10 cellular contexts compared by ENCODE assay signal in genomic region chr1:220818421-220819173, GRCh38. TPM values are rescaled to one million over a fixed set of nuclear protein-coding genes. Genes with fewer than 3 reads are reported as not detected.
DNase-seq lines count a peak whose midpoint lies in the region; ATAC-seq, FAIRE-seq and TF ChIP-seq lines count a peak whose summit lies in the region.
"Had no signal": no experiment of that assay in that cellular context is flagged by ENCODE, and none has a peak within 500 bp of the region (broad histone marks: within the 10 kb centered on the region; RNA-seq: fewer than 3 reads in every experiment).

No MANE protein-coding gene starts in this region.

- 83% methylated on average over 14 of the region's 14 CpGs for WGBS in liver
- 98% methylated on average over 14 of the region's 14 CpGs for WGBS in HepG2 (ENCODE audit: low lambda C conversion rate)
- 61 to 63% methylated on average over 13 to 14 of the region's 14 CpGs for WGBS in endodermal cell (ENCODE audit: insufficient coverage in 1 of 2, insufficient read length in 1 of 2), 2 experiments

- no peak overlapping the region for H2AFZ ChIP-seq in HepG2 (ENCODE audit: low read length)

- H3K36me3 Mint-ChIP-seq in endodermal cell (ENCODE audit: low read depth) (peaks cover 64% of the 10 kb centered on the region), T-cell (no peaks in the 10 kb centered on the region)
- H3K36me3 Mint-ChIP-seq: natural killer cell treated with Interleukin-12 subunit alpha and Interleukin-12 subunit beta and Interleukin-15 and Interleukin-18, amount 100 ng/mL, for 72 hours had no signal

- H3K4me1 Mint-ChIP-seq in endodermal cell (no peaks in the 10 kb centered on the region), T-cell (no peaks in the 10 kb centered on the region)

- H4K20me1 ChIP-seq in HepG2 (ENCODE audit: insufficient read depth, low read length), result no peaks in the 10 kb centered on the region

- H3K4me3 Mint-ChIP-seq in endodermal cell (no peak overlapping the region), T-cell (no peak overlapping the region)
- H3K4me3 Mint-ChIP-seq: natural killer cell treated with Interleukin-12 subunit alpha and Interleukin-12 subunit beta and Interleukin-15 and Interleukin-18, amount 100 ng/mL, for 72 hours had no signal

- H3K4me2 ChIP-seq in HepG2 (ENCODE audit: low read depth, low read length), result no peak overlapping the region

- H3K9me3 Mint-ChIP-seq in endodermal cell (peaks cover 3% of the 10 kb centered on the region), T-cell (no peaks in the 10 kb centered on the region)
- H3K9me3 Mint-ChIP-seq: natural killer cell treated with Interleukin-12 subunit alpha and Interleukin-12 subunit beta and Interleukin-15 and Interleukin-18, amount 100 ng/mL, for 72 hours had no signal

- no peak overlapping the region for H3K4me3 ChIP-seq in liver (ENCODE audit: low read depth in 1 of 3, low read length in 3 of 3)
- no peak overlapping the region for H3K4me3 ChIP-seq in HepG2 (replicated peaks in 1 of 3; ENCODE audit: insufficient read depth in 1 of 3, low read depth in 2 of 3, low read length in 3 of 3)
- H3K4me3 ChIP-seq in endodermal cell (ENCODE audit: low read length), result no peak overlapping the region

- TF ChIP-seq POLR2A in HepG2 (IDR thresholded peaks at IDR 0.05; ENCODE audit: insufficient read depth in 1 of 2, low read depth in 2 of 2, low read length in 2 of 2), result no peak

- H3K9me3 ChIP-seq in liver (ENCODE audit: control insufficient read depth in 4 of 4, low read length in 3 of 4) (no peaks in the 10 kb centered on the region), HepG2 (ENCODE audit: low read length) (no peaks in the 10 kb centered on the region), endodermal cell (ENCODE audit: control insufficient read depth, low read length) (no peaks in the 10 kb centered on the region)

- intact Hi-C loops in HepG2 (cut with micrococcal nuclease; ENCODE audit: unreplicated experiment), result no loop called here

- BruUV-seq in HepG2 (replicated peaks; lab: Mats Ljungman, UMichigan), result no TSS peak

- no peaks in the 10 kb centered on the region for H3K27me3 ChIP-seq in liver (ENCODE audit: control insufficient read depth in 4 of 4, insufficient read depth in 4 of 4, low read length in 3 of 4)
- H3K27me3 ChIP-seq in HepG2 (ENCODE audit: control insufficient read depth in 1 of 2, insufficient read depth in 2 of 2, low read length in 2 of 2), result no peaks in the 10 kb centered on the region
- no peaks in the 10 kb centered on the region for H3K27me3 ChIP-seq in endodermal cell (ENCODE audit: control insufficient read depth, insufficient read depth, low read length, poor library complexity, severe bottlenecking)

- TF ChIP-seq RAD21 in liver (IDR thresholded peaks at IDR 0.05) (no peak), HepG2 (CRISPR knock-in tag; IDR thresholded peaks at IDR 0.05) (no peak)

- peak overlapping the region; percentile 39 to 67 for H3K27ac ChIP-seq in liver (ENCODE audit: low read depth in 1 of 2, low read length in 2 of 2)
- no peak overlapping the region for H3K27ac ChIP-seq in HepG2 (ENCODE audit: extremely low read length, insufficient read depth, low read length)
- H3K27ac ChIP-seq in endodermal cell (ENCODE audit: low read depth, low read length), result no peak overlapping the region

- H3K79me2 ChIP-seq in HepG2 (ENCODE audit: insufficient read depth, low read length), result no peaks in the 10 kb centered on the region

- no peak for DNase-seq in HepG2 (ENCODE audit: low spot score)
- peak; percentile 82 for DNase-seq in endodermal cell
- DNase-seq in mucosa of gallbladder (ENCODE audit: low spot score), result peak; percentile 75
- DNase-seq in T-cell, result no peak
- DNase-seq in NCI-H128 (lab: John Stamatoyannopoulos, UW; ENCODE audit: unreplicated experiment), result no peak
- no peak for DNase-seq in NCI-H1694 treated with DMSO at 0.1 percent for 48 hours (lab: John Stamatoyannopoulos, UW)
- DNase-seq: AML-193 had no signal

- no peak for FAIRE-seq in HepG2 (lab: Jason Lieb, UNC)

- CTCF ChIA-PET in HepG2 (lab: Yijun Ruan, JAX; ENCODE audit: low intra/inter-chr PET ratio, low total read pairs), result no interaction called here
- CTCF ChIA-PET in T-cell (lab: Charles Lee), result no interaction called here

- in situ Hi-C loops in HepG2 (cut with HindIII; ENCODE audit: extremely low pct_ligation_motif_present, low pct_unique_long_range_greater_than_20kb), result no loop called here

- no peak for ATAC-seq in HepG2
- no peak for ATAC-seq in T-cell (replicated peaks in 1 of 4)
- ATAC-seq in GM18870 (IDR thresholded peaks at IDR 0.05; ENCODE audit: unreplicated experiment), result no peak

- peaks cover 0 to 6% (median 0%) of the 10 kb centered on the region in 4 donors for H3K4me1 ChIP-seq in liver (ENCODE audit: control insufficient read depth in 4 of 4, insufficient read depth in 4 of 4, low read length in 3 of 4)
- H3K4me1 ChIP-seq in HepG2 (ENCODE audit: insufficient read depth, low read length), result no peaks in the 10 kb centered on the region
- no peaks in the 10 kb centered on the region for H3K4me1 ChIP-seq in endodermal cell (ENCODE audit: control insufficient read depth, insufficient read depth, low read length)

- POLR2A ChIA-PET in HepG2 (lab: Yijun Ruan, JAX) (no interaction called here), T-cell (lab: Charles Lee) (no interaction called here)

- H3K36me3 ChIP-seq in liver (ENCODE audit: control insufficient read depth in 4 of 4, insufficient read depth in 3 of 4, low read depth in 1 of 4, low read length in 3 of 4), result peaks cover 0 to 5% (median 2%) of the 10 kb centered on the region in 4 donors
- peaks cover 2 to 15% of the 10 kb centered on the region in 2 experiments; a peak in 3 of 5 replicates for H3K36me3 ChIP-seq in HepG2 (replicated peaks in 1 of 2; ENCODE audit: control insufficient read depth in 1 of 2, insufficient read depth in 2 of 2, low read length in 2 of 2)
- H3K36me3 ChIP-seq in endodermal cell (ENCODE audit: control insufficient read depth, insufficient read depth, low read length), result peaks cover 1% of the 10 kb centered on the region

- TF ChIP-seq CTCF in liver (IDR thresholded peaks at IDR 0.05; ENCODE audit: low read depth, low read length, missing input control) (no peak), HepG2 (CRISPR knock-in tag; IDR thresholded peaks at IDR 0.05) (no peak), endodermal cell (conservative IDR thresholded peaks at IDR 0.05) (no peak)

- TF ChIP-seq EP300 in HepG2 (IDR thresholded peaks at IDR 0.05; ENCODE audit: low read depth in 2 of 2, low read length in 2 of 2) (no peak), HepG2 (CRISPR knock-in tag; IDR thresholded peaks at IDR 0.05; ENCODE audit: borderline replicate concordance) (no peak)

- H3K27ac Mint-ChIP-seq in endodermal cell, result peak overlapping the region; percentile 9
- no peak overlapping the region for H3K27ac Mint-ChIP-seq in T-cell
- H3K27ac Mint-ChIP-seq: natural killer cell treated with Interleukin-12 subunit alpha and Interleukin-12 subunit beta and Interleukin-15 and Interleukin-18, amount 100 ng/mL, for 72 hours had no signal

- H3K27me3 Mint-ChIP-seq in endodermal cell (ENCODE audit: insufficient read depth) (no peaks in the 10 kb centered on the region), T-cell (peaks cover 8 to 23% of the 10 kb centered on the region in 2 donors)

- H3K9ac ChIP-seq in liver (ENCODE audit: low read depth in 1 of 2, low read length in 2 of 2) (no peak overlapping the region), HepG2 (ENCODE audit: insufficient read depth, low read depth, low read length) (no peak overlapping the region), endodermal cell (ENCODE audit: extremely low read depth, low read length, poor library complexity, severe bottlenecking) (no peak overlapping the region)

TF ChIP-seq in liver, 16 proteins besides CTCF, POLR2A, EP300 and RAD21 (continues in another document):
- TF ChIP-seq SP1 (IDR thresholded peaks at IDR 0.05) (peak; percentile 37), NR2F2 (IDR thresholded peaks at IDR 0.05) (peak; percentile 75), MAX (IDR thresholded peaks at IDR 0.05) (no peak)

RNA-seq across cellular contexts. Expression of gene MTARC1, which starts 31.9 kb away (rescaled TPM):
- total RNA-seq in liver (10 to 100 TPM; 14.9 to 28.2 TPM), HepG2 (2016; rRNA removed; fragmentation: Illumina TruSeq; extraction: Trizol) (64.2 and 106 TPM in 2 replicates), endodermal cell (10 to 100 TPM; 53.1 to 75.4 TPM), mucosa of gallbladder (13.2 TPM), T-cell (under 1 TPM in 2 of 5 donors, not detected in 3; 0.03 to 0.09 TPM)
- polyA plus RNA-seq in liver (10 to 100 TPM in 1 of 2 donors, 1 to 10 TPM in 1; 9.8 to 71.3 TPM), HepG2 (2011; rRNA removed) (14.5 and 19.4 TPM in 2 replicates)
- 38.0 and 39.6 TPM in 2 replicates for total RNA-seq in HepG2 (2016; cell fraction: cytosol; rRNA removed; fragmentation: Illumina TruSeq; extraction: Trizol; ENCODE audit: low read depth)
- total RNA-seq in HepG2 (2016; cell fraction: insoluble cytoplasmic fraction; rRNA removed; fragmentation: Illumina TruSeq; extraction: Trizol), result 66.5 and 107 TPM in 2 replicates
- total RNA-seq in HepG2 (2016; cell fraction: membrane; rRNA removed; fragmentation: Illumina TruSeq; extraction: Trizol), result 79.2 and 83.1 TPM in 2 replicates
- 83.0 and 88.1 TPM in 2 replicates for total RNA-seq in HepG2 (2016; cell fraction: nucleus; rRNA removed; fragmentation: Illumina TruSeq; extraction: Trizol)
- polyA plus RNA-seq in HepG2 (2011; cell fraction: cytosol; rRNA removed), result 12.9 and 14.1 TPM in 2 replicates
- polyA plus RNA-seq in HepG2 (2011; cell fraction: nucleus; rRNA removed), result 13.7 and 15.3 TPM in 2 replicates
- 25.7 and 31.2 TPM in 2 replicates for polyA plus RNA-seq in HepG2 (2012)
- 34.9 and 40.2 TPM in 2 replicates for polyA plus RNA-seq in HepG2 (2016; cell fraction: cytosol; fragmentation: Illumina TruSeq; extraction: Trizol; ENCODE audit: low read depth)
- polyA plus RNA-seq in HepG2 (2016; cell fraction: insoluble cytoplasmic fraction; fragmentation: Illumina TruSeq; extraction: Trizol; ENCODE audit: low read depth), result 65.6 and 68.7 TPM in 2 replicates
- polyA plus RNA-seq in HepG2 (2016; cell fraction: membrane; fragmentation: Illumina TruSeq; extraction: Trizol; ENCODE audit: low read depth), result 63.9 and 64.4 TPM in 2 replicates
- 147 and 150 TPM in 2 replicates for polyA plus RNA-seq in HepG2 (2016; cell fraction: nucleus; fragmentation: Illumina TruSeq; extraction: Trizol; ENCODE audit: insufficient read depth, low read depth)
- polyA minus RNA-seq in HepG2 (2011; rRNA and poly(A)+ RNA removed; ENCODE audit: low replicate concordance), result 11.9 and 104 TPM in 2 replicates
- 11.5 and 17.2 TPM in 2 replicates for polyA minus RNA-seq in HepG2 (2011; cell fraction: cytosol; rRNA and poly(A)+ RNA removed)
- polyA minus RNA-seq in HepG2 (2011; cell fraction: nucleus; rRNA and poly(A)+ RNA removed), result 12.9 and 14.5 TPM in 2 replicates
- 18.3 TPM for polyA plus RNA-seq in endodermal cell (2013, experiment 1 of 2)
- polyA plus RNA-seq in endodermal cell (2013, experiment 2 of 2), result 16.6 TPM

Comparison
In these comparisons a context has a peak if more than half of its experiments do, and no peak if none do; other contexts are left out.
1. H3K27ac ChIP-seq: peak in liver (2 of 2); none in HepG2 (single experiment) and endodermal cell (single experiment).
2. DNase-seq: peak in endodermal cell (single experiment) and mucosa of gallbladder (single experiment); none in HepG2 (single experiment), T-cell (0 of 34), NCI-H128 (single experiment) and NCI-H1694 treated with DMSO at 0.1 percent for 48 hours (single experiment).
3. RNA of gene MTARC1, which starts 31.9 kb away (total RNA-seq): 38.0 to 107 TPM in HepG2, 53.1 to 75.4 TPM in endodermal cell, 14.9 to 28.2 TPM in liver and 13.2 TPM in mucosa of gallbladder (single experiment); 0.03 to 0.09 TPM in T-cell; every median in the first group is over 10 times any median in the second.